In the genomic region with DNA sequence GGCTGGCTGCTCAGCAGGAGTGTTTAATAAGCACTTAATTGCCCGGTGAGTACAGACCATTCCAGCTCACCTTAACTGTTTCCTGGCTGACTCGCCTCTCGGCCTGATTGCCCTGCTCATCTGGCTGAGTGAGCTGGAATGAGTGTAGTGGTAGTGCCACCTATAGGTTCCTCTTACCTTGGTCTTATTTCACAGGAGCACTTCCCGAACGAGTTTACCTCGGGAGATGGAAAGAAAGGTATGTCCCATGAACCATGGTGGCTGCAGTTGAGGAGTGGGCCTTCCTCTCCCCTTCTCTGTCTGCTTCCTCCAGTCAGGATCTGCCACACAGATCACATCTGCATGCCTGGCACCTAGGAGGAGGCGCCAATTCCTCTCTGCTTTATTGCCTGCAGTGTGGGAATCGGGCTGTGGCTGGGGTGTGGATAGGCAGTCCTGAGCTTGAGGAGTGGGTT, we compare ENCODE assay signal across 9 cellular contexts. TPM values are rescaled to one million over a fixed set of nuclear protein-coding genes. Genes with fewer than 3 reads are reported as not detected.
A peak's percentile ranks its signal among the peaks of the same experiment; 100 is the strongest.
DNase-seq lines count a peak whose midpoint lies in the region; ATAC-seq and TF ChIP-seq lines count a peak whose summit lies in the region.
"Had no signal": no experiment of that assay in that cellular context is flagged by ENCODE, and none has a peak within 500 bp of the region (broad histone marks: within the 10 kb centered on the region; RNA-seq: fewer than 3 reads in every experiment).

No MANE protein-coding gene starts in this region.

- H3K27ac ChIP-seq in left lung (peak overlapping the region in 1 of 2 donors; percentile 23), testis (no peak overlapping the region)

- no peak overlapping the region for H3K4me3 Mint-ChIP-seq in brain
- H3K4me3 Mint-ChIP-seq: stimulated activated naive CD8-positive, alpha-beta T cell treated with anti-CD3 and anti-CD28 coated beads, Interleukin-15, Interleukin-2, amounts not matched to agents 100 ng/mL and 50 ng/mL, for 24 hours had no signal

- H3K9me3 ChIP-seq in left lung (no peaks in the 10 kb centered on the region), testis (no peaks in the 10 kb centered on the region)

- intact Hi-C loops in Right ventricle myocardium inferior (cut with DNase I) (no loop called here), cardiac septum (cut with DNase I) (no loop called here), left lung (cut with DNase I) (no loop called here), testis (cut with DNase I; ENCODE audit: low total_unique reads) (no loop called here)

- H3K4me1 Mint-ChIP-seq in brain: peaks cover 10% of the 10 kb centered on the region

- H3K4me1 ChIP-seq in left lung: peaks cover 4 to 52% of the 10 kb centered on the region in 2 donors
- H3K4me1 ChIP-seq in testis: peaks cover 6% of the 10 kb centered on the region

- H3K27ac Mint-ChIP-seq in brain: peak overlapping the region in 2 of 5 experiments; percentile 1 to 58
- H3K27ac Mint-ChIP-seq: stimulated activated naive CD8-positive, alpha-beta T cell treated with anti-CD3 and anti-CD28 coated beads, Interleukin-15, Interleukin-2, amounts not matched to agents 100 ng/mL and 50 ng/mL, for 24 hours had no signal

- H3K27me3 Mint-ChIP-seq in brain: peaks cover 4% of the 10 kb centered on the region

- H3K36me3 ChIP-seq in left lung (no peaks in the 10 kb centered on the region), testis (ENCODE audit: low read depth, missing control alignments) (no peaks in the 10 kb centered on the region)

- no peaks in the 10 kb centered on the region for H3K9me3 Mint-ChIP-seq in brain
- H3K9me3 Mint-ChIP-seq: stimulated activated naive CD8-positive, alpha-beta T cell treated with anti-CD3 and anti-CD28 coated beads, Interleukin-15, Interleukin-2, amounts not matched to agents 100 ng/mL and 50 ng/mL, for 24 hours had no signal

- 53 to 54% methylated on average over 8 of the region's 8 CpGs for WGBS in testis, 2 donors

- no peak overlapping the region for H3K4me3 ChIP-seq in left lung
- no peak overlapping the region for H3K4me3 ChIP-seq in testis

- H3K36me3 Mint-ChIP-seq in brain: no peaks in the 10 kb centered on the region

- TF ChIP-seq POLR2A in testis (IDR thresholded peaks at IDR 0.05): no peak

- ATAC-seq in Right ventricle myocardium inferior (peak; percentile 41), left lung (peak; percentile 96), GM21723 (IDR thresholded peaks at IDR 0.05; ENCODE audit: unreplicated experiment) (no peak)

- no peak for DNase-seq in Right ventricle myocardium inferior (ENCODE audit: missing footprints)
- DNase-seq in cardiac septum (ENCODE audit: low spot score): no peak
- peak; percentile 90 for DNase-seq in NCI-H1105 (lab: John Stamatoyannopoulos, UW)
- DNase-seq in SK-N-DZ (ENCODE audit: low spot score): peak; percentile 72
- DNase-seq in left lung: peak in 1 of 2 donors; percentile 78
- peak; percentile 28 for DNase-seq in testis

- peak; percentile 62 to 71 for TF ChIP-seq CTCF in brain (conservative IDR thresholded peaks at IDR 0.05)
- TF ChIP-seq CTCF in left lung (IDR thresholded peaks at IDR 0.05): peak; percentile 19 to 43
- TF ChIP-seq CTCF in testis (IDR thresholded peaks at IDR 0.05): peak in 1 of 3 experiments; percentile 31

- no peaks in the 10 kb centered on the region for H3K27me3 ChIP-seq in left lung
- H3K27me3 ChIP-seq in testis: no peaks in the 10 kb centered on the region

RNA-seq across cellular contexts. Expression of a gene that starts 26.7 kb away (rescaled TPM):
- total RNA-seq in Right ventricle myocardium inferior (1.3 TPM), cardiac septum (0.67 TPM), left lung (1 to 10 TPM in 1 of 2 donors, under 1 TPM in 1; 0.50 to 2.2 TPM), testis (10 to 100 TPM; 11.5 to 12.1 TPM)
- polyA plus RNA-seq in SK-N-DZ (2014; cell fraction: cytosol; rRNA removed): 0.13 TPM in 1 of 2 replicates, not detected in the other
- 0.22 and 0.24 TPM in 2 replicates for polyA plus RNA-seq in SK-N-DZ (2014; cell fraction: nucleus; rRNA removed)
- polyA plus RNA-seq in brain (ENCODE audit: insufficient read depth, low read depth, low replicate concordance) (not detected), testis (ENCODE audit: insufficient read depth, low read depth, low replicate concordance) (6.7 TPM)

RNA-seq across cellular contexts. Expression of a gene that starts 33.1 kb away (rescaled TPM):
- total RNA-seq in Right ventricle myocardium inferior (266 TPM), cardiac septum (97.4 TPM), left lung (100 to 1,000 TPM; 115 to 188 TPM), testis (100 to 1,000 TPM in 1 of 2 donors, 10 to 100 TPM in 1; 91.7 to 123 TPM)
- 69.4 and 76.9 TPM in 2 replicates for polyA plus RNA-seq in SK-N-DZ (2014; cell fraction: cytosol; rRNA removed)
- 37.3 and 37.7 TPM in 2 replicates for polyA plus RNA-seq in SK-N-DZ (2014; cell fraction: nucleus; rRNA removed)
- polyA plus RNA-seq in brain (ENCODE audit: insufficient read depth, low read depth, low replicate concordance) (91.5 TPM), testis (ENCODE audit: insufficient read depth, low read depth, low replicate concordance) (93.6 TPM)

RNA-seq across cellular contexts. Expression of a gene that starts 34.0 kb away (rescaled TPM):
- 70.0 TPM for total RNA-seq in Right ventricle myocardium inferior
- total RNA-seq in cardiac septum: 62.9 TPM
- 357 and 397 TPM in 2 replicates for polyA plus RNA-seq in SK-N-DZ (2014; cell fraction: cytosol; rRNA removed)
- 183 and 255 TPM in 2 replicates for polyA plus RNA-seq in SK-N-DZ (2014; cell fraction: nucleus; rRNA removed)
- polyA plus RNA-seq in brain (ENCODE audit: insufficient read depth, low read depth, low replicate concordance): 130 TPM
- total RNA-seq in left lung: 10 to 100 TPM; 62.7 to 67.3 TPM
- 100 to 1,000 TPM; 117 to 175 TPM for total RNA-seq in testis
- polyA plus RNA-seq in testis (ENCODE audit: insufficient read depth, low read depth, low replicate concordance): 75.5 TPM

Comparison
In these comparisons a context has a peak if more than half of its experiments do, and no peak if none do; other contexts are left out.
1. DNase-seq: peak in NCI-H1105 (single experiment), SK-N-DZ (single experiment) and testis (single experiment); none in Right ventricle myocardium inferior (single experiment) and cardiac septum (single experiment).